ENCODE assay signal across 8 cellular contexts in the genomic region with DNA sequence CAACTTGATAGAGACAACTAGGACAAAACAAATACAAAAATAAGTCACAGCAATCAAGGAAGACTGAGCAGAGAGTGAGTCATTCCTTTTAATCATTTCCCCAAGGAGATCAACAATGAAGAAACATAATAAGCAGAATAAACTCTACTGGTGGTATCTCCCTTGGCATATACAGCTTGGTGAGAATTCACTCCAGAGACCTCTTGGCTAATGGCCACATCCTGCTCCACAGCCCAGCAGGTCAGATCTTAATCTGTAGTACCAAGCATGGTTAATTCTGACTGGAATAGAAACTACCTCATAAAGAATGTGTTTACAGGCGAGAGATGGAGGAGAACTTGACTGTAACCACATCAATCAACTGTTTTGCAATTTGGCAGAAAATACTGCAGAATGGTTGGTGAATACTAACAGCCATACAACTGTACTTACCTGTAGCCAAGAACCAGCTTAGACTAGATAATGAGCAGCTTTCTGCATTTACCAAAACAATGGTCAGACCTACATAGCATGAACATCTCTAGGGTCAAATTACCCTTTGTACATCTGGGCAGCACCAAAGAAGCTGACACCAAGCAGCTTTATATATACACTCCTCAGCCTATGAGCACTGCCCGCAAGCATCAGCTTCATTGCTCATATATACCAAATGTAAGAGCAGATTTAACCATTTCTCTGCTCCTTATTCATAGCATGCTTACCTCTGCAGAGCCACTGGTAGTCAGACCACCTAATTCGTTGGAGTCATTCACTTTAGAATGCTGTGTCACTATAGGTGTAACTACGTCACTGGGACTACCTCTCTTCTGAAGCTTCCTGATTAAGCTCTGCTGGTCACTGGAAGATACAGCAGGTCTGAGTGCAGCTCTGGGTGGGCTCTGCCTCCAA. TPM values are rescaled to one million over a fixed set of nuclear protein-coding genes. Genes with fewer than 3 reads are reported as not detected.
DNase-seq lines count a peak whose midpoint lies in the region; ATAC-seq, FAIRE-seq and TF ChIP-seq lines count a peak whose summit lies in the region.

No MANE protein-coding gene starts in this region.

- peak; percentile 78 for FAIRE-seq in K562 (lab: Jason Lieb, UNC)

- H3K4me3 ChIP-seq in SJSA1 (no peak overlapping the region), K562 (no peak overlapping the region)

- H3K9me3 Mint-ChIP-seq in osteocyte (ENCODE audit: unreplicated experiment), result no peaks in the 10 kb centered on the region

- no peak overlapping the region for H3K27ac Mint-ChIP-seq in osteocyte (ENCODE audit: unreplicated experiment)

- POLR2A ChIA-PET in GM10248 (lab: Yijun Ruan, JAX) (interaction anchor here (0.8 kb wide), 1 partner anchor 51 kb away, joined by 3 read pairs; the partner anchor contains the start of genes KIAA0319L and NCDN), K562 (lab: Yijun Ruan, JAX) (interaction anchor here (0.6 to 1.3 kb wide), 8 partner anchors 9 to 254 kb away, joined by 3 to 4 read pairs (median 3); no protein-coding TSS in a partner anchor)

- H3K27me3 Mint-ChIP-seq in osteocyte (ENCODE audit: unreplicated experiment), result no peaks in the 10 kb centered on the region

- peaks cover 22% of the 10 kb centered on the region for H3K4me1 ChIP-seq in SJSA1 (replicated peaks)
- H3K4me1 ChIP-seq in K562 (replicated peaks in 1 of 2; ENCODE audit: control insufficient read depth in 2 of 2, insufficient read depth in 2 of 2, low read length in 2 of 2), result peaks cover 4 to 33% of the 10 kb centered on the region in 2 experiments; a peak in 4 of 5 replicates

- no peak overlapping the region for H3K9ac ChIP-seq in K562 (ENCODE audit: insufficient read depth in 1 of 2, low read depth in 2 of 2, low read length in 2 of 2)

- H3K9me3 ChIP-seq in SJSA1 (replicated peaks), result no peaks in the 10 kb centered on the region
- no peaks in the 10 kb centered on the region for H3K9me3 ChIP-seq in K562 (replicated peaks; ENCODE audit: control insufficient read depth, insufficient read depth, low read depth, low read length)

- in situ Hi-C loops in K562 (cut with MboI), result no loop called here

- no peaks in the 10 kb centered on the region for H3K27me3 ChIP-seq in SJSA1 (replicated peaks)
- no peaks in the 10 kb centered on the region for H3K27me3 ChIP-seq in K562 (ENCODE audit: control insufficient read depth in 2 of 2, insufficient read depth in 2 of 2, low read length in 2 of 2)

- no peak overlapping the region for H3K4me3 Mint-ChIP-seq in osteocyte (ENCODE audit: unreplicated experiment)

- TF ChIP-seq CTCF in GM10248 (IDR thresholded peaks at IDR 0.05; ENCODE audit: control extremely low read depth, extremely low read depth, low read depth, missing control alignments), result no peak
- peak in 2 of 3 experiments; percentile 20 to 34; a peak in 2 of 6 replicates for TF ChIP-seq CTCF in K562 (IDR thresholded peaks at IDR 0.05 in 2 of 3, conservative IDR thresholded peaks at IDR 0.05 in 1 of 3; ENCODE audit: insufficient read depth in 2 of 3, low read depth in 1 of 3, low read length in 3 of 3)
- TF ChIP-seq CTCF in osteocyte (IDR thresholded peaks at IDR 0.05), result no peak

- H3K27ac ChIP-seq in SJSA1 (peak overlapping the region; percentile 33; the same call in 1 of the 2 replicates), K562 (ENCODE audit: extremely low read depth, low read depth, low read length) (peak overlapping the region; percentile 59)

- H3K36me3 Mint-ChIP-seq in osteocyte (ENCODE audit: unreplicated experiment), result peaks cover 24% of the 10 kb centered on the region

- H3K4me1 Mint-ChIP-seq in osteocyte (ENCODE audit: unreplicated experiment), result peaks cover 15% of the 10 kb centered on the region

- TF ChIP-seq POLR2A in K562 (conservative IDR thresholded peaks at IDR 0.05), result no peak

- intact Hi-C loops in K562 (cut with micrococcal nuclease), result no loop called here

- TF ChIP-seq RAD21 in K562 (CRISPR knock-in tag; conservative IDR thresholded peaks at IDR 0.05 in 1 of 2, IDR thresholded peaks at IDR 0.05 in 1 of 2), result no peak

- 30% methylated on average over 4 of the region's 4 CpGs for WGBS in K562 (ENCODE audit: insufficient coverage, low coverage, missing lambda C conversion rate)

- H3K4me2 ChIP-seq in K562 (ENCODE audit: insufficient read depth, low read length), result peak overlapping the region; percentile 57

- 0 out of 2 replicates have a peak, but pooled peaks cover 4% of the 10 kb centered on the region for H4K20me1 ChIP-seq in K562 (replicated peaks; ENCODE audit: control insufficient read depth, insufficient read depth, low read length)

- ATAC-seq in HG02610 (IDR thresholded peaks at IDR 0.05; ENCODE audit: unreplicated experiment), result peak; percentile 82
- ATAC-seq in K562, result peak; percentile 96
- ATAC-seq in HG03025 (IDR thresholded peaks at IDR 0.05; ENCODE audit: low FRiP score, unreplicated experiment), result no peak

- TF ChIP-seq EP300 in K562 (IDR thresholded peaks at IDR 0.05; ENCODE audit: low read length), result no peak; the same call in 1 of the 2 replicates

- H2AFZ ChIP-seq in K562 (ENCODE audit: low read depth, low read length), result no peak overlapping the region

- no peaks in the 10 kb centered on the region for H3K36me3 ChIP-seq in SJSA1
- H3K36me3 ChIP-seq in K562 (ENCODE audit: control insufficient read depth, insufficient read depth, low read length), result peaks cover 20% of the 10 kb centered on the region

- no peaks in the 10 kb centered on the region for H3K9me1 ChIP-seq in K562 (ENCODE audit: control insufficient read depth, insufficient read depth, low read length)

- no TSS peak for BruUV-seq in K562 (replicated peaks; lab: Mats Ljungman, UMichigan)

- peak; percentile 51 for DNase-seq in GM10248 (ENCODE audit: extremely low spot score)
- peak; percentile 91 to 93 for DNase-seq in SJSA1 (ENCODE audit: low read depth in 1 of 2, low spot score in 2 of 2)
- peak; percentile 55 to 78 (median 69) for DNase-seq in K562 (ENCODE audit: extremely low read depth in 1 of 4, low spot score in 3 of 4)
- DNase-seq in mucosa of gallbladder (ENCODE audit: low spot score), result peak; percentile 72
- no peak for DNase-seq in osteocyte (ENCODE audit: extremely low spot score, unreplicated experiment)
- no peak for DNase-seq in DMS114 treated with DMSO at 0.1 percent for 48 hours (lab: John Stamatoyannopoulos, UW; ENCODE audit: unreplicated experiment)

- CTCF ChIA-PET in GM10248 (lab: Yijun Ruan, JAX), result interaction anchor here (0.7 to 3.4 kb wide), 6 partner anchors 10 to 56 kb away, joined by 3 to 16 read pairs (median 4); no protein-coding TSS in a partner anchor
- CTCF ChIA-PET in K562 (lab: Yijun Ruan, JAX; ENCODE audit: low intra/inter-chr PET ratio), result no interaction called here

- H3K79me2 ChIP-seq in K562 (ENCODE audit: control insufficient read depth, insufficient read depth, low read length), result peaks cover 15% of the 10 kb centered on the region; the same call in 2 of the 3 replicates

TF ChIP-seq in K562, 482 proteins besides CTCF, POLR2A, EP300 and RAD21 (continues in another document):
- TF ChIP-seq CEBPG (CRISPR knock-in tag; IDR thresholded peaks at IDR 0.05) (no peak), CEBPG (tag; conservative IDR thresholded peaks at IDR 0.05 in 1 of 2, IDR thresholded peaks at IDR 0.05 in 1 of 2) (peak in 1 of 2 experiments; percentile 32; a peak in 1 of 4 replicates), MAFK (IDR thresholded peaks at IDR 0.05; ENCODE audit: low read length) (peak; percentile 75), MAFG (tag; conservative IDR thresholded peaks at IDR 0.05) (peak; percentile 69), NFIC (IDR thresholded peaks at IDR 0.05) (peak; percentile 46)

RNA-seq across cellular contexts. Expression of gene KIAA0319L, which starts 51.0 kb away (rescaled TPM):
- total RNA-seq in SJSA1 (2014; rRNA removed; shearing (Covaris generic)), result 22.8 and 23.7 TPM in 2 replicates
- total RNA-seq in K562 (2011; cell fraction: chromatin; rRNA removed; ENCODE audit: low replicate concordance), result 218 and 257 TPM in 2 replicates
- total RNA-seq in K562 (2011; cell fraction: nucleolus; rRNA removed), result 151 and 178 TPM in 2 replicates
- total RNA-seq in K562 (2011; cell fraction: nucleoplasm; rRNA removed), result 203 and 242 TPM in 2 replicates
- total RNA-seq in K562 (2014; rRNA removed), result 22.7 and 26.9 TPM in 2 replicates
- total RNA-seq in K562 (2014; rRNA removed; fragmentation: Illumina TruSeq; extraction: Trizol), result 29.3 and 30.2 TPM in 2 replicates
- 25.0 and 27.4 TPM in 2 replicates for total RNA-seq in K562 (2015; rRNA removed; fragmentation: Illumina TruSeq; extraction: Trizol)
- total RNA-seq in K562 (2021), result 32.7 and 33.2 TPM in 2 replicates
- 51.7 and 66.5 TPM in 2 replicates for polyA plus RNA-seq in K562 (2011; rRNA removed)
- 29.9 and 48.2 TPM in 2 replicates for polyA plus RNA-seq in K562 (2011; cell fraction: cytosol; rRNA removed)
- 76.5 and 77.3 TPM in 2 replicates for polyA plus RNA-seq in K562 (2011; cell fraction: nucleus; rRNA removed)
- polyA plus RNA-seq in K562 (2012), result 29.4 and 50.6 TPM in 2 replicates
- 32.2 and 40.1 TPM in 2 replicates for polyA plus RNA-seq in K562 (2014; fragmentation: Illumina TruSeq; extraction: Trizol)
- polyA plus RNA-seq in K562 (2014; fragmentation: Nextera tagmentation; extraction: Ambion mirVana), result 1 to 10 TPM; 2.4 to 5.9 TPM
- polyA plus RNA-seq in K562 (2014; rRNA removed), result 23.4 and 28.5 TPM in 2 replicates
- polyA minus RNA-seq in K562 (2011; rRNA and poly(A)+ RNA removed), result 84.3 and 87.6 TPM in 2 replicates
- 28.8 and 38.0 TPM in 2 replicates for polyA minus RNA-seq in K562 (2011; cell fraction: cytosol; rRNA and poly(A)+ RNA removed)
- polyA minus RNA-seq in K562 (2011; cell fraction: nucleus; rRNA and poly(A)+ RNA removed), result 47.7 and 95.0 TPM in 2 replicates
- total RNA-seq in mucosa of gallbladder, result 82.5 TPM
- 43.6 and 44.9 TPM in 2 replicates for total RNA-seq in osteocyte

RNA-seq across cellular contexts. Expression of gene NCDN, which starts 51.4 kb away (rescaled TPM):
- 17.4 and 20.4 TPM in 2 replicates for total RNA-seq in SJSA1 (2014; rRNA removed; shearing (Covaris generic))
- total RNA-seq in K562 (2011; cell fraction: chromatin; rRNA removed; ENCODE audit: low replicate concordance), result 18.2 and 51.7 TPM in 2 replicates
- 35.4 and 36.2 TPM in 2 replicates for total RNA-seq in K562 (2011; cell fraction: nucleolus; rRNA removed)
- 27.1 and 28.9 TPM in 2 replicates for total RNA-seq in K562 (2011; cell fraction: nucleoplasm; rRNA removed)
- total RNA-seq in K562 (2014; rRNA removed), result 16.4 and 20.4 TPM in 2 replicates
- total RNA-seq in K562 (2014; rRNA removed; fragmentation: Illumina TruSeq; extraction: Trizol), result 4.5 and 5.4 TPM in 2 replicates
- 10.7 and 13.3 TPM in 2 replicates for total RNA-seq in K562 (2015; rRNA removed; fragmentation: Illumina TruSeq; extraction: Trizol)
- total RNA-seq in K562 (2021), result 33.5 and 35.1 TPM in 2 replicates
- 8.1 and 14.6 TPM in 2 replicates for polyA plus RNA-seq in K562 (2011; rRNA removed)
- 11.3 and 22.9 TPM in 2 replicates for polyA plus RNA-seq in K562 (2011; cell fraction: cytosol; rRNA removed)
- 32.8 and 67.9 TPM in 2 replicates for polyA plus RNA-seq in K562 (2011; cell fraction: nucleus; rRNA removed)
- 23.9 and 26.1 TPM in 2 replicates for polyA plus RNA-seq in K562 (2012)
- polyA plus RNA-seq in K562 (2014; fragmentation: Illumina TruSeq; extraction: Trizol), result 16.0 and 26.9 TPM in 2 replicates
- polyA plus RNA-seq in K562 (2014; fragmentation: Nextera tagmentation; extraction: Ambion mirVana), result 1 to 10 TPM; 1.9 to 2.6 TPM
- 20.0 and 24.8 TPM in 2 replicates for polyA plus RNA-seq in K562 (2014; rRNA removed)
- 4.9 and 5.2 TPM in 2 replicates for polyA minus RNA-seq in K562 (2011; rRNA and poly(A)+ RNA removed)
- 13.6 and 15.4 TPM in 2 replicates for polyA minus RNA-seq in K562 (2011; cell fraction: cytosol; rRNA and poly(A)+ RNA removed)
- polyA minus RNA-seq in K562 (2011; cell fraction: nucleus; rRNA and poly(A)+ RNA removed), result 16.6 and 17.4 TPM in 2 replicates
- total RNA-seq in mucosa of gallbladder, result 43.9 TPM
- 38.3 and 38.7 TPM in 2 replicates for total RNA-seq in osteocyte

Comparison
In these comparisons a context has a peak if more than half of its experiments do, and no peak if none do; other contexts are left out.
1. DNase-seq: peak in GM10248 (single experiment), SJSA1 (2 of 2), K562 (4 of 4) and mucosa of gallbladder (single experiment); none in osteocyte (single experiment) and DMS114 treated with DMSO at 0.1 percent for 48 hours (single experiment).
2. CTCF ChIP-seq: peak in K562 (2 of 3); none in GM10248 (single experiment) and osteocyte (single experiment).